1 cellular context compared by ENCODE assay signal in genomic region chr17:5049314-5049819, GRCh38.
TF ChIP-seq lines count a peak whose summit lies in the region.

No MANE protein-coding gene starts in this region.

TF ChIP-seq in IMR-90, 13 proteins besides CTCF, POLR2A, EP300 and RAD21 (continued from another document):
- TF ChIP-seq ELK1 (IDR thresholded peaks at IDR 0.05; ENCODE audit: borderline replicate concordance, low read depth, low read length) (no peak), SMC3 (IDR thresholded peaks at IDR 0.05; ENCODE audit: low read depth, low read length) (no peak), RCOR1 (IDR thresholded peaks at IDR 0.05; ENCODE audit: insufficient replicate concordance, low read length) (no peak), MAZ (IDR thresholded peaks at IDR 0.05; ENCODE audit: borderline replicate concordance, low read depth, low read length) (no peak), FOS (IDR thresholded peaks at IDR 0.05; ENCODE audit: low read depth, low read length) (no peak), BHLHE40 (IDR thresholded peaks at IDR 0.05; ENCODE audit: low read depth, low read length) (no peak)
